In the genomic region with DNA sequence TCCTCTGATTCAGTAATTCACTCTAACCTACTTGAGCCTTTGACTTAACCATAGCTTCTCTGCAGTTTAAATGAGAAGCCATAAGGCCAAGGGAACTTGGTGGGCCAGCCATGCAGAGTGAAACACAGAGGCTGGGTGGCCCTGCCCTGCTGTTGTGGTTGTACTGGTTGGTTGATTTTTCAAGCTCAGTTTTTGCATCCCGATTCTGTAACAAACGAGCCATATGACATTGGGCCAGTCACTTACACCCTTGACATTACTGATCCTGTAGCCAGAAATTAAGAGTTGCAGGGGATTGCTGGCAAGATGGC, we compare ENCODE assay signal across 10 cellular contexts. TPM values are rescaled to one million over a fixed set of nuclear protein-coding genes. Genes with fewer than 3 reads are reported as not detected.
A peak's percentile ranks its signal among the peaks of the same experiment; 100 is the strongest.
DNase-seq lines count a peak whose midpoint lies in the region; ATAC-seq, FAIRE-seq and TF ChIP-seq lines count a peak whose summit lies in the region.
"Had no signal": no experiment of that assay in that cellular context is flagged by ENCODE, and none has a peak within 500 bp of the region (broad histone marks: within the 10 kb centered on the region; RNA-seq: fewer than 3 reads in every experiment).

No MANE protein-coding gene starts in this region.

- peaks cover 12% of the 10 kb centered on the region for H3K23me2 ChIP-seq in H1 (ENCODE audit: low read depth, low read length)

- 91% methylated on average over 2 of the region's 2 CpGs; no CpG with 5 or more reads in 1 of the 2 experiments for WGBS in H1 (ENCODE audit: extremely low coverage in 1 of 2, insufficient coverage in 1 of 2, insufficient read length in 1 of 2, insufficient replicate concordance in 2 of 2, low coverage in 1 of 2, low lambda C conversion rate in 2 of 2, missing lambda C conversion rate in 1 of 2), 2 experiments
- 85 to 87% methylated on average over 2 of the region's 2 CpGs for WGBS in sigmoid colon, 2 donors

- 0 out of 2 replicates have a peak overlapping the region, but pooled peaks have one; percentile 21 for H2BK20ac ChIP-seq in H1 (ENCODE audit: low read length)

- H3K9ac ChIP-seq in H1 (replicated peaks in 1 of 4; ENCODE audit: extremely low read depth in 1 of 4, low read depth in 3 of 4, low read length in 3 of 4): no peak overlapping the region

- POLR2A ChIA-PET in Caco-2 (lab: Charles Lee) (no interaction called here), OCI-LY7 (lab: Charles Lee) (interaction anchor here (0.6 to 3.8 kb wide), 18 partner anchors 12 to 410 kb away, joined by 3 to 21 read pairs (median 5); no protein-coding TSS in a partner anchor), H1 (lab: Charles Lee; ENCODE audit: partially characterized antibody) (no interaction called here)

- peak overlapping the region; percentile 91 for H3K4me2 ChIP-seq in OCI-LY7 (ENCODE audit: low read length)
- H3K4me2 ChIP-seq in H1 (ENCODE audit: insufficient read depth in 1 of 2, low read depth in 2 of 2, low read length in 2 of 2): no peak overlapping the region; a peak in 1 of 4 replicates

- H3K9me3 Mint-ChIP-seq in Caco-2 (ENCODE audit: unreplicated experiment): peaks cover 9% of the 10 kb centered on the region

- H3K9me3 ChIP-seq in Caco-2 (no peaks in the 10 kb centered on the region), OCI-LY7 (ENCODE audit: low read length) (peaks cover 9% of the 10 kb centered on the region; the same call in 1 of the 2 replicates), H1 (ENCODE audit: insufficient read depth in 2 of 2, low read depth in 1 of 2, low read length in 1 of 2) (no peaks in the 10 kb centered on the region), sigmoid colon (no peaks in the 10 kb centered on the region)

- no peak for ATAC-seq in GM21390 (IDR thresholded peaks at IDR 0.05; ENCODE audit: unreplicated experiment)
- no peak for ATAC-seq in HG03175 (IDR thresholded peaks at IDR 0.05; ENCODE audit: unreplicated experiment)

- H4K91ac ChIP-seq in H1 (replicated peaks; ENCODE audit: insufficient read length, low read length): peak overlapping the region; percentile 65

- H3K79me1 ChIP-seq in H1 (ENCODE audit: low read depth, low read length): no peaks in the 10 kb centered on the region

- no peak for FAIRE-seq in H1 (lab: Jason Lieb, UNC)

- no peak overlapping the region for H4K5ac ChIP-seq in H1 (ENCODE audit: insufficient read length, low read depth, low read length)

- H3K56ac ChIP-seq in H1 (replicated peaks; ENCODE audit: insufficient read length, low read depth, low read length): no peak overlapping the region

- TF ChIP-seq POLR2A in H1 (IDR thresholded peaks at IDR 0.05; ENCODE audit: control extremely low read depth in 1 of 2, low read depth in 2 of 2, low read length in 2 of 2) (no peak), sigmoid colon (IDR thresholded peaks at IDR 0.05) (no peak)

- H2BK120ac ChIP-seq in H1 (replicated peaks; ENCODE audit: low read depth, low read length): peak overlapping the region; percentile 43

- DNase-seq in Caco-2 (no peak), OCI-LY7 (ENCODE audit: low spot score) (peak; percentile 24), H1 (ENCODE audit: low read depth in 1 of 2, low spot score in 2 of 2) (no peak), sigmoid colon (no peak), DMS 273 (lab: John Stamatoyannopoulos, UW; ENCODE audit: unreplicated experiment) (no peak)
- DNase-seq: DND-41, erythroblast, NCI-H1092 treated with DMSO at 0.1 percent for 48 hours had no signal

- no peak for TF ChIP-seq EP300 in H1 (IDR thresholded peaks at IDR 0.05; ENCODE audit: borderline replicate concordance in 1 of 2, low read depth in 2 of 2, low read length in 2 of 2)
- no peak for TF ChIP-seq EP300 in sigmoid colon (IDR thresholded peaks at IDR 0.05)

- intact Hi-C loops in Caco-2 (cut with micrococcal nuclease; ENCODE audit: unreplicated experiment) (loop anchor here (5.0 kb wide), 1 partner anchor 129 kb away; no protein-coding TSS in a partner anchor), OCI-LY7 (cut with micrococcal nuclease; ENCODE audit: unreplicated experiment) (loop anchor here (5.0 kb wide), 1 partner anchor 809 kb away; no protein-coding TSS in a partner anchor), sigmoid colon (cut with DNase I) (loop anchor here (5.0 kb wide), 3 partner anchors 124 to 884 kb away; no protein-coding TSS in a partner anchor)

- no peak overlapping the region for H3K18ac ChIP-seq in H1 (ENCODE audit: extremely low read depth, low read length)

- H3K36me3 Mint-ChIP-seq in Caco-2 (ENCODE audit: insufficient read depth, unreplicated experiment): peaks cover 27% of the 10 kb centered on the region

- H3K4ac ChIP-seq in H1 (replicated peaks; ENCODE audit: insufficient read length, low read depth, low read length): no peak overlapping the region

- H2BK5ac ChIP-seq in H1 (ENCODE audit: low read depth, low read length): no peak overlapping the region

- H2AK5ac ChIP-seq in H1 (ENCODE audit: low read depth, low read length): no peak overlapping the region

- H4K20me1 ChIP-seq in OCI-LY7 (ENCODE audit: insufficient read depth, low read length): no peaks in the 10 kb centered on the region
- H4K20me1 ChIP-seq in H1 (replicated peaks in 1 of 2; ENCODE audit: control insufficient read depth in 1 of 2, insufficient read depth in 2 of 2, low read length in 2 of 2): peaks cover 0 to 4% of the 10 kb centered on the region in 2 experiments

- H3K27ac Mint-ChIP-seq in Caco-2 (ENCODE audit: unreplicated experiment): peak overlapping the region; percentile 94

- peaks cover 21% of the 10 kb centered on the region for H3K4me1 Mint-ChIP-seq in Caco-2 (ENCODE audit: low read depth, unreplicated experiment)

- peak overlapping the region; percentile 95 for H3K4me3 Mint-ChIP-seq in Caco-2 (ENCODE audit: unreplicated experiment)

- H2BK12ac ChIP-seq in H1 (ENCODE audit: low read depth, low read length): peak overlapping the region; percentile 35; the same call in 1 of the 2 replicates

- H3K27ac ChIP-seq in OCI-LY7 (ENCODE audit: low read depth, low read length, poor library complexity, severe bottlenecking): peak overlapping the region; percentile 86
- no peak overlapping the region for H3K27ac ChIP-seq in H1 (ENCODE audit: low read depth, low read length)
- H3K27ac ChIP-seq in sigmoid colon: peak overlapping the region; percentile 84 to 90 (median 88)

- H3K36me3 ChIP-seq in Caco-2 (ENCODE audit: control insufficient read depth, insufficient read depth, low read length) (no peaks in the 10 kb centered on the region), OCI-LY7 (ENCODE audit: insufficient read depth, low read length) (no peaks in the 10 kb centered on the region), H1 (ENCODE audit: control insufficient read depth in 2 of 4, insufficient read depth in 4 of 4, low read length in 3 of 4) (no peaks in the 10 kb centered on the region), sigmoid colon (no peaks in the 10 kb centered on the region)

- CTCF ChIA-PET in Caco-2 (lab: Charles Lee) (no interaction called here), OCI-LY7 (lab: Charles Lee; ENCODE audit: unreplicated experiment) (interaction anchor here (0.5 to 3.9 kb wide), 2 partner anchors 91 to 371 kb away, joined by 6 to 16 read pairs; no protein-coding TSS in a partner anchor), H1 (lab: Charles Lee; ENCODE audit: partially characterized antibody) (interaction anchor here (0.6 to 5.4 kb wide), 11 partner anchors 8 to 480 kb away, joined by 3 to 41 read pairs (median 4); no protein-coding TSS in a partner anchor)

- no peak overlapping the region for H3K23ac ChIP-seq in H1 (ENCODE audit: insufficient read length)

- H3K4me3 ChIP-seq in Caco-2 (ENCODE audit: low read depth, low read length): no peak overlapping the region
- H3K4me3 ChIP-seq in OCI-LY7 (ENCODE audit: low read depth, low read length, poor library complexity, severe bottlenecking): peak overlapping the region; percentile 84
- no peak overlapping the region for H3K4me3 ChIP-seq in H1 (ENCODE audit: extremely low read depth in 1 of 4, insufficient read depth in 2 of 4, low read depth in 3 of 4, low read length in 4 of 4)
- no peak overlapping the region for H3K4me3 ChIP-seq in sigmoid colon

- H3K27me3 ChIP-seq in Caco-2 (replicated peaks; ENCODE audit: control insufficient read depth, insufficient read depth, low read length) (no peaks in the 10 kb centered on the region), H1 (replicated peaks in 1 of 4; ENCODE audit: control insufficient read depth in 3 of 4, extremely low read depth in 1 of 4, insufficient read depth in 3 of 4, low read length in 3 of 4) (peaks cover 2 to 10% (median 7%) of the 10 kb centered on the region in 4 experiments; a peak in 6 of 7 replicates), sigmoid colon (no peaks in the 10 kb centered on the region)

- TF ChIP-seq RAD21 in H1 (IDR thresholded peaks at IDR 0.05 in 1 of 2, conservative IDR thresholded peaks at IDR 0.05 in 1 of 2; ENCODE audit: low read depth in 2 of 2, low read length in 2 of 2): no peak

- no peaks in the 10 kb centered on the region for H3K9me2 ChIP-seq in OCI-LY7 (ENCODE audit: insufficient read depth, low read length)

- peaks cover 32% of the 10 kb centered on the region for H3K79me2 ChIP-seq in OCI-LY7 (ENCODE audit: insufficient read depth, low read depth, low read length)
- H3K79me2 ChIP-seq in H1 (ENCODE audit: control insufficient read depth in 1 of 2, insufficient read depth in 2 of 2, low read length in 2 of 2): no peaks in the 10 kb centered on the region; a peak in 1 of 4 replicates

- H3K4me1 ChIP-seq in Caco-2 (peaks cover 27% of the 10 kb centered on the region), OCI-LY7 (ENCODE audit: insufficient read depth, low read length, poor library complexity, severe bottlenecking) (peaks cover 29% of the 10 kb centered on the region), H1 (replicated peaks in 1 of 4; ENCODE audit: control insufficient read depth in 3 of 4, insufficient read depth in 4 of 4, low read length in 3 of 4) (peaks cover 0 to 6% (median 2%) of the 10 kb centered on the region in 4 experiments; a peak in 5 of 7 replicates), sigmoid colon (peaks cover 0 to 35% (median 27%) of the 10 kb centered on the region in 4 donors)

- H3K27me3 Mint-ChIP-seq in Caco-2 (ENCODE audit: insufficient read depth, unreplicated experiment): no peaks in the 10 kb centered on the region

- peak overlapping the region; percentile 16 for H3K14ac ChIP-seq in H1 (ENCODE audit: insufficient read length)

- H2AFZ ChIP-seq in OCI-LY7 (ENCODE audit: low read length) (peak overlapping the region; percentile 89), H1 (ENCODE audit: low read length) (no peak overlapping the region)

- no peak overlapping the region; the same call in 1 of the 2 replicates for H4K8ac ChIP-seq in H1 (ENCODE audit: extremely low read depth, insufficient read depth, low read length)

- BruUV-seq in Caco-2 (replicated peaks; lab: Mats Ljungman, UMichigan) (no TSS peak), OCI-LY7 (replicated peaks; lab: Mats Ljungman, UMichigan) (no TSS peak)

- TF ChIP-seq CTCF in Caco-2 (IDR thresholded peaks at IDR 0.05; ENCODE audit: insufficient read depth in 1 of 2, low read depth in 1 of 2, low read length in 1 of 2, severe bottlenecking in 1 of 2, unreplicated experiment in 1 of 2) (no peak), OCI-LY7 (conservative IDR thresholded peaks at IDR 0.05; ENCODE audit: low read length) (no peak), H1 (IDR thresholded peaks at IDR 0.05; ENCODE audit: control extremely low read depth in 1 of 3, insufficient read depth in 1 of 3, low read depth in 1 of 3, low read length in 3 of 3) (no peak), sigmoid colon (IDR thresholded peaks at IDR 0.05) (no peak)

- no peak overlapping the region for H2BK15ac ChIP-seq in H1 (ENCODE audit: low read length)

RNA-seq across cellular contexts. Expression of gene RASGEF1B, which starts 1.3 kb away (rescaled TPM):
- 24.8 and 32.3 TPM in 2 replicates for total RNA-seq in Caco-2 (2022)
- 10.6 and 12.6 TPM in 2 replicates for total RNA-seq in OCI-LY7 (2014; rRNA removed; shearing (Covaris generic))
- 5.7 and 9.8 TPM in 2 replicates for total RNA-seq in OCI-LY7 (2022)
- total RNA-seq in H1 (2021; fragmentation: NEBNext Ultra II Directional; extraction: Animal tissue kit (Norgen Biotek cat#: 25700)): 4.6 and 4.7 TPM in 2 replicates
- 1.2 and 1.6 TPM in 2 replicates for polyA plus RNA-seq in H1 (2011; rRNA removed)
- polyA plus RNA-seq in H1 (2011; cell fraction: cytosol; rRNA removed): 1.4 TPM
- 3.3 TPM for polyA plus RNA-seq in H1 (2011; cell fraction: nucleus; rRNA removed)
- 2.1 to 3.4 TPM (median 2.5 TPM) in 4 replicates for polyA plus RNA-seq in H1 (2012, experiment 1 of 2)
- polyA plus RNA-seq in H1 (2012, experiment 2 of 2): 1.0 TPM
- polyA plus RNA-seq in H1 (2013, experiment 1 of 2): 2.8 TPM
- polyA plus RNA-seq in H1 (2013, experiment 2 of 2): 2.4 TPM
- 6.9 and 7.9 TPM in 2 replicates for polyA minus RNA-seq in H1 (2011; rRNA and poly(A)+ RNA removed)
- 3.0 TPM for polyA minus RNA-seq in H1 (2011; cell fraction: cytosol; rRNA and poly(A)+ RNA removed)
- polyA minus RNA-seq in H1 (2011; cell fraction: nucleus; rRNA and poly(A)+ RNA removed): 13.1 TPM
- total RNA-seq in sigmoid colon: 10 to 100 TPM in 3 of 4 donors, 1 to 10 TPM in 1; 5.0 to 12.1 (median 10.8) TPM
- polyA plus RNA-seq in sigmoid colon: 10 to 100 TPM in 1 of 3 donors, 1 to 10 TPM in 2; 6.0 to 10.6 (median 7.2) TPM
